ENCODE assay signal across 11 cellular contexts in the genomic region with DNA sequence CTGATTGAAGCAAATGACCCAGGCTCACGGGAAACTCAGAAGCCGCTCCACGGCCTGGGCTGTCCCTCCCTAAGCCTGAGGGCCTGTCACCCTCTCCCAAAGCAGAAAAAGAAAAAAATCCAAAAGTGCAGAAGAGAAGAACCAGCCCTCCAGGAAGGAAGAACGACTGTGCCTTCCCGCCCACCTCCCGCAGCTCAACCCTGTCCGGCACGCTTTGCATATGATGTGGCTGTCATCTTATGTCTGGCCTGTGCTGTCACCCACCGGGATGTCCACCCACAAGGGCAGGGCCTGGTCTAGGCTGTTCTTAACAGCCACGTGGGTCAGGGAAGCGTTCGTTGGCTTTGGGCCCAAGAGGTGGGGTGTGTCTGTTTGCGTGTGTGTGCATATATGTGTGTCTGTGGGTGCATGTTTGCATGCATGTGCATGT. TPM values are rescaled to one million over a fixed set of nuclear protein-coding genes. Genes with fewer than 3 reads are reported as not detected.
DNase-seq lines count a peak whose midpoint lies in the region; ATAC-seq, FAIRE-seq and TF ChIP-seq lines count a peak whose summit lies in the region.
"Had no signal": no experiment of that assay in that cellular context is flagged by ENCODE, and none has a peak within 500 bp of the region (broad histone marks: within the 10 kb centered on the region; RNA-seq: fewer than 3 reads in every experiment).

No MANE protein-coding gene starts in this region.

- H3K4me3 Mint-ChIP-seq in HFFc6, result peak overlapping the region; percentile 75
- peak overlapping the region; percentile 52 for H3K4me3 Mint-ChIP-seq in activated T-helper 17 cell treated with anti-CD3 and anti-CD28 coated beads, Interleukin-2, amount 50 U/mL, for 72 hours
- peak overlapping the region; percentile 53 for H3K4me3 Mint-ChIP-seq in stimulated activated memory B cell treated with anti-CD40 and anti-IgM and Interleukin-4, amounts not matched to agents 10 μg/mL and 1 μg/mL and 100 μg/mL, for 72 hours
- H3K4me3 Mint-ChIP-seq: T-helper 1 cell treated with Interleukin-12 subunit alpha and Interleukin-12 subunit beta and Interleukin-4 antibody, amounts not matched to agents 30 μg/mL and 1 μg/mL, for 36 hours had no signal

- FAIRE-seq in D721Med (lab: Jason Lieb, UNC) (no peak), frontal cortex (lab: Jason Lieb, UNC) (no peak)
- FAIRE-seq: islet of Langerhans had no signal

- H3K27me3 Mint-ChIP-seq in HFFc6 (ENCODE audit: insufficient read depth), result peaks cover 11% of the 10 kb centered on the region
- H3K27me3 Mint-ChIP-seq in activated T-helper 17 cell treated with anti-CD3 and anti-CD28 coated beads, Interleukin-2, amount 50 U/mL, for 72 hours, result no peaks in the 10 kb centered on the region
- H3K27me3 Mint-ChIP-seq in stimulated activated memory B cell treated with anti-CD40 and anti-IgM and Interleukin-4, amounts not matched to agents 10 μg/mL and 1 μg/mL and 100 μg/mL, for 72 hours, result no peaks in the 10 kb centered on the region

- peaks cover 6% of the 10 kb centered on the region for H3K9me3 Mint-ChIP-seq in HFFc6
- no peaks in the 10 kb centered on the region for H3K9me3 Mint-ChIP-seq in activated T-helper 17 cell treated with anti-CD3 and anti-CD28 coated beads, Interleukin-2, amount 50 U/mL, for 72 hours
- no peaks in the 10 kb centered on the region for H3K9me3 Mint-ChIP-seq in stimulated activated memory B cell treated with anti-CD40 and anti-IgM and Interleukin-4, amounts not matched to agents 10 μg/mL and 1 μg/mL and 100 μg/mL, for 72 hours
- H3K9me3 Mint-ChIP-seq: T-helper 1 cell treated with Interleukin-12 subunit alpha and Interleukin-12 subunit beta and Interleukin-4 antibody, amounts not matched to agents 30 μg/mL and 1 μg/mL, for 36 hours had no signal

- no peaks in the 10 kb centered on the region for H3K4me1 ChIP-seq in BE2C

- no peak overlapping the region for H3K4me3 ChIP-seq in BE2C (ENCODE audit: low read depth, low read length)
- H3K4me3 ChIP-seq: MG63 had no signal

- peak overlapping the region; percentile 91 for H3K27ac Mint-ChIP-seq in HFFc6
- peak overlapping the region; percentile 43 for H3K27ac Mint-ChIP-seq in activated T-helper 17 cell treated with anti-CD3 and anti-CD28 coated beads, Interleukin-2, amount 50 U/mL, for 72 hours
- peak overlapping the region; percentile 63 for H3K27ac Mint-ChIP-seq in stimulated activated memory B cell treated with anti-CD40 and anti-IgM and Interleukin-4, amounts not matched to agents 10 μg/mL and 1 μg/mL and 100 μg/mL, for 72 hours
- H3K27ac Mint-ChIP-seq: T-helper 1 cell treated with Interleukin-12 subunit alpha and Interleukin-12 subunit beta and Interleukin-4 antibody, amounts not matched to agents 30 μg/mL and 1 μg/mL, for 36 hours had no signal

- H3K9me3 ChIP-seq in BE2C, result no peaks in the 10 kb centered on the region
- H3K9me3 ChIP-seq: MG63 had no signal

- TF ChIP-seq CTCF in HFFc6 (IDR thresholded peaks at IDR 0.05) (no peak), D721Med (IDR thresholded peaks at IDR 0.05; ENCODE audit: insufficient read depth, missing control alignments) (no peak), BE2C (IDR thresholded peaks at IDR 0.05; ENCODE audit: low read depth, low read length) (no peak)

- H3K36me3 ChIP-seq in BE2C, result peaks cover 68% of the 10 kb centered on the region

- H3K4me1 Mint-ChIP-seq in HFFc6 (ENCODE audit: low read depth), result peaks cover 46% of the 10 kb centered on the region
- peaks cover 28% of the 10 kb centered on the region for H3K4me1 Mint-ChIP-seq in activated T-helper 17 cell treated with anti-CD3 and anti-CD28 coated beads, Interleukin-2, amount 50 U/mL, for 72 hours
- peaks cover 66% of the 10 kb centered on the region for H3K4me1 Mint-ChIP-seq in stimulated activated memory B cell treated with anti-CD40 and anti-IgM and Interleukin-4, amounts not matched to agents 10 μg/mL and 1 μg/mL and 100 μg/mL, for 72 hours

- no peak for ATAC-seq in activated T-helper 17 cell treated with anti-CD3 and anti-CD28 coated beads, Interleukin-2, amount 50 U/mL, for 72 hours (replicated peaks)
- no peak for ATAC-seq in stimulated activated memory B cell treated with anti-CD40 and anti-IgM and Interleukin-4, amounts not matched to agents 10 μg/mL and 1 μg/mL and 100 μg/mL, for 72 hours
- ATAC-seq in GM18519 (IDR thresholded peaks at IDR 0.05; ENCODE audit: low FRiP score, unreplicated experiment), result no peak

- DNase-seq in HFFc6 (peak; percentile 32), kidney tubule cell (ENCODE audit: low spot score) (peak; percentile 18), D721Med (ENCODE audit: insufficient read length, low spot score) (no peak), frontal cortex (ENCODE audit: low spot score in 2 of 2) (no peak), BE2C (no peak)

- no peaks in the 10 kb centered on the region for H3K27me3 ChIP-seq in BE2C
- H3K27me3 ChIP-seq: MG63 had no signal

- peaks cover 42% of the 10 kb centered on the region for H3K36me3 Mint-ChIP-seq in HFFc6 (ENCODE audit: low read depth)
- H3K36me3 Mint-ChIP-seq in activated T-helper 17 cell treated with anti-CD3 and anti-CD28 coated beads, Interleukin-2, amount 50 U/mL, for 72 hours (ENCODE audit: low read depth), result peaks cover 89% of the 10 kb centered on the region
- H3K36me3 Mint-ChIP-seq in stimulated activated memory B cell treated with anti-CD40 and anti-IgM and Interleukin-4, amounts not matched to agents 10 μg/mL and 1 μg/mL and 100 μg/mL, for 72 hours, result peaks cover 69% of the 10 kb centered on the region

RNA-seq across cellular contexts. Expression of a gene that starts 13.7 kb away (rescaled TPM):
- total RNA-seq in HFFc6 (2021; fragmentation: NEBNext Ultra II Directional; extraction: Animal tissue kit (Norgen Biotek cat#: 25700)), result 10 to 100 TPM; 40.8 to 47.6 (median 43.6) TPM
- 10 to 100 TPM; 38.5 to 41.3 TPM for total RNA-seq in activated T-helper 17 cell treated with anti-CD3 and anti-CD28 coated beads, Interleukin-2, amount 50 U/mL, for 72 hours
- total RNA-seq in frontal cortex, result 2.0 TPM
- 17.1 TPM for polyA plus RNA-seq in BE2C (2012; ENCODE audit: insufficient read depth, insufficient read length, low read depth)

RNA-seq across cellular contexts. Expression of a gene that starts 45.5 kb away (rescaled TPM):
- total RNA-seq in HFFc6 (2021; fragmentation: NEBNext Ultra II Directional; extraction: Animal tissue kit (Norgen Biotek cat#: 25700)), result 10 to 100 TPM; 20.0 to 26.0 (median 23.3) TPM
- 10 to 100 TPM; 32.8 to 39.1 TPM for total RNA-seq in activated T-helper 17 cell treated with anti-CD3 and anti-CD28 coated beads, Interleukin-2, amount 50 U/mL, for 72 hours
- 22.0 TPM for total RNA-seq in frontal cortex
- 105 TPM for polyA plus RNA-seq in BE2C (2012; ENCODE audit: insufficient read depth, insufficient read length, low read depth)

Comparison
In these comparisons a context has a peak if more than half of its experiments do, and no peak if none do; other contexts are left out.
1. DNase-seq: peak in HFFc6 (single experiment) and kidney tubule cell (single experiment); none in D721Med (single experiment), frontal cortex (0 of 2) and BE2C (single experiment).
2. RNA of a gene that starts 13.7 kb away (total RNA-seq): 40.8 to 47.6 TPM in HFFc6 and 38.5 to 41.3 TPM in activated T-helper 17 cell treated with anti-CD3 and anti-CD28 coated beads, Interleukin-2, amount 50 U/mL, for 72 hours; 2.0 TPM in frontal cortex (single experiment); every median in the first group is over 10 times any median in the second.
3. Peak in every context shown above with its lines, with median percentiles within 50 percentile points of each other: H3K27ac Mint-ChIP-seq and H3K4me3 Mint-ChIP-seq.